In genomic region chr3:131353946-131354345, GRCh38 we compare ENCODE assay signal across 32 cellular contexts. TPM values are rescaled to one million over a fixed set of nuclear protein-coding genes. Genes with fewer than 3 reads are reported as not detected.
A peak's percentile ranks its signal among the peaks of the same experiment; 100 is the strongest.
DNase-seq lines count a peak whose midpoint lies in the region; FAIRE-seq and TF ChIP-seq lines count a peak whose summit lies in the region.
"Had no signal": no experiment of that assay in that cellular context is flagged by ENCODE, and none has a peak within 500 bp of the region (broad histone marks: within the 10 kb centered on the region; RNA-seq: fewer than 3 reads in every experiment).

No MANE protein-coding gene starts in this region.

- DNase-seq in Caco-2 (no peak), GM19239 (ENCODE audit: insufficient read length, low spot score) (no peak), NCI-H2227 (lab: John Stamatoyannopoulos, UW; ENCODE audit: unreplicated experiment) (peak; percentile 42), dedifferentiated amniotic fluid mesenchymal stem cell (ENCODE audit: extremely low spot score) (no peak), KG1 (lab: John Stamatoyannopoulos, UW) (no peak), NCI-H1417 (lab: John Stamatoyannopoulos, UW) (no peak)
- DNase-seq in activated CD4-positive, alpha-beta memory T cell treated with anti-CD3 and anti-CD28 coated beads, Interleukin-2, amount 10 ng/mL, durations not matched to agents 7 days and 5 days, result no peak
- DNase-seq: activated CD4-positive, alpha-beta T cell treated with anti-CD3 and anti-CD28 coated beads for 4 hours; activated effector memory CD4-positive, alpha-beta T cell treated with anti-CD3 and anti-CD28 coated beads, Interleukin-2, amount 50 U/mL, for 16 hours; aorta; C1 segment of cervical spinal cord; COR-L47; effector memory CD4-positive, alpha-beta T cell; GOT3; naive B cell; NCI-H1048; NCI-H2029; NCI-H345; NCI-H748 treated with DMSO at 0.1 percent for 48 hours; nucleus accumbens; RPMI8226; stimulated activated CD4-positive, alpha-beta T cell treated with anti-CD3 and anti-CD28 coated beads, Interleukin-4, amount 100 ng/mL, for 4 hours; T1000; WERI-Rb-1 had no signal

- TF ChIP-seq CTCF in Caco-2 (IDR thresholded peaks at IDR 0.05; ENCODE audit: insufficient read depth in 1 of 2, low read depth in 1 of 2, low read length in 1 of 2, severe bottlenecking in 1 of 2, unreplicated experiment in 1 of 2), result no peak
- no peak for TF ChIP-seq CTCF in nephron (IDR thresholded peaks at IDR 0.05; ENCODE audit: unreplicated experiment in 3 of 3)

- H3K4me3 Mint-ChIP-seq in Caco-2 (ENCODE audit: unreplicated experiment), result no peak overlapping the region
- no peak overlapping the region for H3K4me3 Mint-ChIP-seq in nephron
- no peak overlapping the region for H3K4me3 Mint-ChIP-seq in activated CD4-positive, alpha-beta memory T cell treated with anti-CD3 and anti-CD28 coated beads, Interleukin-2, amount 10 ng/mL, durations not matched to agents 7 days and 5 days
- H3K4me3 Mint-ChIP-seq: activated naive CD8-positive, alpha-beta T cell; naive B cell; type B pancreatic cell had no signal

- no TSS peak for BruUV-seq in Caco-2 (replicated peaks; lab: Mats Ljungman, UMichigan)

- intact Hi-C loops in Caco-2 (cut with micrococcal nuclease; ENCODE audit: unreplicated experiment), result no loop called here

- no peaks in the 10 kb centered on the region for H3K9me3 ChIP-seq in Caco-2
- H3K9me3 ChIP-seq: prostate gland, SJSA1 had no signal

- H3K36me3 ChIP-seq in Caco-2 (ENCODE audit: control insufficient read depth, insufficient read depth, low read length), result no peaks in the 10 kb centered on the region; the same call in 1 of the 2 replicates
- H3K36me3 ChIP-seq: prostate gland, SJSA1, WERI-Rb-1 had no signal

- no peak overlapping the region for H3K4me3 ChIP-seq in Caco-2 (ENCODE audit: low read depth, low read length)
- H3K4me3 ChIP-seq: prostate gland, SJSA1 had no signal

- H3K9me3 Mint-ChIP-seq in Caco-2 (ENCODE audit: unreplicated experiment) (no peaks in the 10 kb centered on the region), nephron (no peaks in the 10 kb centered on the region)
- no peaks in the 10 kb centered on the region for H3K9me3 Mint-ChIP-seq in activated CD4-positive, alpha-beta memory T cell treated with anti-CD3 and anti-CD28 coated beads, Interleukin-2, amount 10 ng/mL, durations not matched to agents 7 days and 5 days
- H3K9me3 Mint-ChIP-seq: naive B cell, type B pancreatic cell had no signal

- POLR2A ChIA-PET in Caco-2 (lab: Charles Lee), result no interaction called here
- POLR2A ChIA-PET in activated CD4-positive, alpha-beta memory T cell treated with anti-CD3 and anti-CD28 coated beads, Interleukin-2, amount 10 ng/mL, durations not matched to agents 7 days and 5 days (lab: Charles Lee), result interaction anchor here (0.8 kb wide), 1 partner anchor 13 kb away, joined by 3 read pairs; no protein-coding TSS in a partner anchor

- CTCF ChIA-PET in Caco-2 (lab: Charles Lee), result no interaction called here
- CTCF ChIA-PET in activated CD4-positive, alpha-beta memory T cell treated with anti-CD3 and anti-CD28 coated beads, Interleukin-2, amount 10 ng/mL, durations not matched to agents 7 days and 5 days (lab: Charles Lee), result no interaction called here

- H3K4me1 Mint-ChIP-seq in Caco-2 (ENCODE audit: low read depth, unreplicated experiment) (peaks cover 12% of the 10 kb centered on the region), nephron (peaks cover 16% of the 10 kb centered on the region)
- H3K4me1 Mint-ChIP-seq in activated CD4-positive, alpha-beta memory T cell treated with anti-CD3 and anti-CD28 coated beads, Interleukin-2, amount 10 ng/mL, durations not matched to agents 7 days and 5 days, result no peaks in the 10 kb centered on the region

- H3K27me3 ChIP-seq in Caco-2 (replicated peaks; ENCODE audit: control insufficient read depth, insufficient read depth, low read length), result no peaks in the 10 kb centered on the region
- H3K27me3 ChIP-seq: SJSA1 had no signal

- peaks cover 6% of the 10 kb centered on the region for H3K36me3 Mint-ChIP-seq in Caco-2 (ENCODE audit: insufficient read depth, unreplicated experiment)
- H3K36me3 Mint-ChIP-seq in nephron (ENCODE audit: low read depth), result no peaks in the 10 kb centered on the region
- no peaks in the 10 kb centered on the region for H3K36me3 Mint-ChIP-seq in activated CD4-positive, alpha-beta memory T cell treated with anti-CD3 and anti-CD28 coated beads, Interleukin-2, amount 10 ng/mL, durations not matched to agents 7 days and 5 days (ENCODE audit: low read depth)
- H3K36me3 Mint-ChIP-seq: naive B cell, type B pancreatic cell had no signal

- H3K27me3 Mint-ChIP-seq in Caco-2 (ENCODE audit: insufficient read depth, unreplicated experiment) (no peaks in the 10 kb centered on the region), nephron (ENCODE audit: low read depth) (no peaks in the 10 kb centered on the region)
- peaks cover 3% of the 10 kb centered on the region for H3K27me3 Mint-ChIP-seq in activated CD4-positive, alpha-beta memory T cell treated with anti-CD3 and anti-CD28 coated beads, Interleukin-2, amount 10 ng/mL, durations not matched to agents 7 days and 5 days
- H3K27me3 Mint-ChIP-seq: type B pancreatic cell had no signal

- FAIRE-seq in GM19239 (lab: Jason Lieb, UNC), result peak; percentile 14
- FAIRE-seq: colon, G401.6, keratinocyte had no signal

- H3K4me1 ChIP-seq in Caco-2, result peaks cover 22% of the 10 kb centered on the region
- H3K4me1 ChIP-seq: prostate gland, SJSA1 had no signal

- peak overlapping the region; percentile 71 for H3K27ac Mint-ChIP-seq in Caco-2 (ENCODE audit: unreplicated experiment)
- peak overlapping the region; percentile 26 to 84 (median 32) for H3K27ac Mint-ChIP-seq in nephron
- no peak overlapping the region for H3K27ac Mint-ChIP-seq in activated CD4-positive, alpha-beta memory T cell treated with anti-CD3 and anti-CD28 coated beads, Interleukin-2, amount 10 ng/mL, durations not matched to agents 7 days and 5 days
- H3K27ac Mint-ChIP-seq: activated naive CD8-positive, alpha-beta T cell; type B pancreatic cell had no signal

RNA-seq across cellular contexts. Expression of gene NUDT16, which starts 27.6 kb away (rescaled TPM):
- total RNA-seq in Caco-2 (2022), result 16.6 TPM in 2 replicates
- 10 to 100 TPM; 12.3 to 12.4 TPM for total RNA-seq in activated CD4-positive, alpha-beta memory T cell treated with anti-CD3 and anti-CD28 coated beads, Interleukin-2, amount 10 ng/mL, durations not matched to agents 7 days and 5 days
